16 cellular contexts compared by ENCODE assay signal in genomic region chr3:63370094-63370493, GRCh38.
"Had no signal": no experiment of that assay in that cellular context is flagged by ENCODE, and none has a peak within 500 bp of the region (broad histone marks: within the 10 kb centered on the region; RNA-seq: fewer than 3 reads in every experiment).

No MANE protein-coding gene starts in this region.

- DNase-seq: KBM-7, MV-4-11, NCI-H1048, NCI-H1105, NCI-H1417, NCI-H1436 treated with DMSO at 0.1 percent for 48 hours, NCI-H1694, NCI-H187 treated with DMSO at 0.1 percent for 48 hours, NCI-H2029 treated with DMSO at 0.1 percent for 48 hours, NCI-H2227 treated with DMSO at 0.1 percent for 48 hours, NCI-H526, Right ventricle myocardium superior, RPMI8226, SIG-M5 had no signal

- H3K4me3 ChIP-seq: SJSA1, SK-N-MC had no signal

- H3K4me1 ChIP-seq: SJSA1 had no signal

- H3K27me3 ChIP-seq: SJSA1 had no signal

- H3K27ac ChIP-seq: SJSA1, SK-N-MC had no signal

- H3K36me3 ChIP-seq: SJSA1 had no signal

- H3K9me3 ChIP-seq: SJSA1 had no signal
